1 cellular context compared by ENCODE assay signal in the genomic region with DNA sequence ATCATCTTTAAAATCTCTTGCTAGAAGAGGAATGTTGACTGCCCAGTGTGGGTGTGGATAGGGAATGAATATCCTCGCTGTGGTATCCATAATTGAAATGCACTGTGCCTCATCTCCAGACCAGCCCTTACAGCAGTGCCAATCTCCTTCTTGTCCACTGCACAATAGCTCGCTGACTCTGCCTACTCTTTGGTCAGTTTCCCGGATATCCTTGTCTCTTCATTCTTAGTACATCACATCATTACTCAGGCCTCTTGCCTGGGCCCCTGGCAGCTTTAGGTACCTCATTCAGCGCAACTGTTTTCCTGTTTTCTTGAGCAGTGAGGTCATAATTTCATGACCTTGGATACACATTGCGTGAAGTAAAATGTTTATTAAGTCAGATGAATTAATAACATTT.
TF ChIP-seq lines count a peak whose summit lies in the region.

No MANE protein-coding gene starts in this region.

TF ChIP-seq in endothelial cell of umbilical vein, 7 proteins besides CTCF, POLR2A, EP300 and RAD21:
- TF ChIP-seq FOS (IDR thresholded peaks at IDR 0.05; ENCODE audit: borderline replicate concordance, insufficient read depth, low read length) (peak; percentile 86), EZH2 (IDR thresholded peaks at IDR 0.05; ENCODE audit: borderline replicate concordance, low read depth, low read length, severe bottlenecking) (no peak), POLR2AphosphoS5 (IDR thresholded peaks at IDR 0.05; ENCODE audit: insufficient read depth, low read depth, low read length) (peak; percentile 78), JUN (IDR thresholded peaks at IDR 0.05; ENCODE audit: borderline replicate concordance, insufficient read depth, insufficient read length, low read depth) (peak; percentile 91), GATA2 (IDR thresholded peaks at IDR 0.05; ENCODE audit: insufficient read depth, insufficient read length, low read depth, low read length) (peak; percentile 71), MYC (IDR thresholded peaks at IDR 0.05; ENCODE audit: low read depth, low read length) (no peak)
- TF ChIP-seq, protein P1, sequence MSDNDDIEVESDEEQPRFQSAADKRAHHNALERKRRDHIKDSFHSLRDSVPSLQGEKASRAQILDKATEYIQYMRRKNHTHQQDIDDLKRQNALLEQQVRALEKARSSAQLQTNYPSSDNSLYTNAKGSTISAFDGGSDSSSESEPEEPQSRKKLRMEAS (IDR thresholded peaks at IDR 0.05; ENCODE audit: insufficient read depth, insufficient read length), result no peak
